1 cellular context compared by ENCODE assay signal in the genomic region with DNA sequence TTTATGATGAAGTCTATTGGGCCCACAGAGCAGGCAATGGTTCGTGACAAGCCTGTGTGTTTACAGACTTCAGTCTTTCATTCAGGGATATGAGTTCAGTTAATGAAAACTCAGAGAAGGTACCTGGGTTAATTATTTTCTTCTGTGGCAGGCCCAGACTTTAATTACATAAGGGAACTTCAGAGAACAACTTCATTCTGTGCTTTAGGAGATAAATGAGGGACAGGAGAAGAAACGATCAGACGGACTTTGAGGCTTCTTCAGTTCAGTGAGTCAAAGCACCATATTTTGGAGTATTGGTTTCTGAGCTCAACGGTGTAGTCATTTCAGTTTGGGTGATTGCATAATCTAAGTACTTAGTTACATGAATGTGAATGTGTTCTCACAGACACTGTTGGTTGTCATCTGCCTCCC.
TF ChIP-seq lines count a peak whose summit lies in the region.

No MANE protein-coding gene starts in this region.

TF ChIP-seq in HepG2, 621 proteins besides CTCF, POLR2A, EP300 and RAD21 (continued from another document and continues in another):
- TF ChIP-seq, protein P1, sequence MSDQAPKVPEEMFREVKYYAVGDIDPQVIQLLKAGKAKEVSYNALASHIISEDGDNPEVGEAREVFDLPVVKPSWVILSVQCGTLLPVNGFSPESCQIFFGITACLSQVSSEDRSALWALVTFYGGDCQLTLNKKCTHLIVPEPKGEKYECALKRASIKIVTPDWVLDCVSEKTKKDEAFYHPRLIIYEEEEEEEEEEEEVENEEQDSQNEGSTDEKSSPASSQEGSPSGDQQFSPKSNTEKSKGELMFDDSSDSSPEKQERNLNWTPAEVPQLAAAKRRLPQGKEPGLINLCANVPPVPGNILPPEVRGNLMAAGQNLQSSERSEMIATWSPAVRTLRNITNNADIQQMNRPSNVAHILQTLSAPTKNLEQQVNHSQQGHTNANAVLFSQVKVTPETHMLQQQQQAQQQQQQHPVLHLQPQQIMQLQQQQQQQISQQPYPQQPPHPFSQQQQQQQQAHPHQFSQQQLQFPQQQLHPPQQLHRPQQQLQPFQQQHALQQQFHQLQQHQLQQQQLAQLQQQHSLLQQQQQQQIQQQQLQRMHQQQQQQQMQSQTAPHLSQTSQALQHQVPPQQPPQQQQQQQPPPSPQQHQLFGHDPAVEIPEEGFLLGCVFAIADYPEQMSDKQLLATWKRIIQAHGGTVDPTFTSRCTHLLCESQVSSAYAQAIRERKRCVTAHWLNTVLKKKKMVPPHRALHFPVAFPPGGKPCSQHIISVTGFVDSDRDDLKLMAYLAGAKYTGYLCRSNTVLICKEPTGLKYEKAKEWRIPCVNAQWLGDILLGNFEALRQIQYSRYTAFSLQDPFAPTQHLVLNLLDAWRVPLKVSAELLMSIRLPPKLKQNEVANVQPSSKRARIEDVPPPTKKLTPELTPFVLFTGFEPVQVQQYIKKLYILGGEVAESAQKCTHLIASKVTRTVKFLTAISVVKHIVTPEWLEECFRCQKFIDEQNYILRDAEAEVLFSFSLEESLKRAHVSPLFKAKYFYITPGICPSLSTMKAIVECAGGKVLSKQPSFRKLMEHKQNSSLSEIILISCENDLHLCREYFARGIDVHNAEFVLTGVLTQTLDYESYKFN (CRISPR knock-in tag; conservative IDR thresholded peaks at IDR 0.05) = peak; percentile 24; the same call in 1 of the 2 replicates
- TF ChIP-seq KLF15 (CRISPR knock-in tag; IDR thresholded peaks at IDR 0.05; ENCODE audit: borderline replicate concordance) (no peak), MIXL1 (CRISPR knock-in tag; IDR thresholded peaks at IDR 0.05) (0 out of 2 replicates have a peak, but pooled peaks have one; percentile 67), POGZ (CRISPR knock-in tag; IDR thresholded peaks at IDR 0.05) (0 out of 2 replicates have a peak, but pooled peaks have one; percentile 36), ZBTB38 (CRISPR knock-in tag; IDR thresholded peaks at IDR 0.05) (no peak), REPIN1 (CRISPR knock-in tag; IDR thresholded peaks at IDR 0.05; ENCODE audit: borderline replicate concordance, low read depth) (no peak), POLR2AphosphoS2 (IDR thresholded peaks at IDR 0.05; ENCODE audit: low read depth, low read length) (no peak), ZNF207 (IDR thresholded peaks at IDR 0.05; ENCODE audit: borderline replicate concordance) (no peak), ZNF205 (CRISPR knock-in tag; IDR thresholded peaks at IDR 0.05) (no peak), ZNF883 (CRISPR knock-in tag; IDR thresholded peaks at IDR 0.05; ENCODE audit: not compliant biosample characterization) (no peak), RFXAP (CRISPR knock-in tag; IDR thresholded peaks at IDR 0.05; ENCODE audit: borderline replicate concordance) (no peak), ZNF337 (CRISPR knock-in tag; IDR thresholded peaks at IDR 0.05; ENCODE audit: borderline replicate concordance, low read depth) (no peak), ZKSCAN1 (IDR thresholded peaks at IDR 0.05; ENCODE audit: low read length) (no peak), HCFC1 (IDR thresholded peaks at IDR 0.05; ENCODE audit: low read depth, low read length) (no peak), TP53 (CRISPR knock-in tag; conservative IDR thresholded peaks at IDR 0.05) (no peak), GATAD2A (CRISPR knock-in tag; IDR thresholded peaks at IDR 0.05) (peak; percentile 61), ZNF441 (CRISPR knock-in tag; IDR thresholded peaks at IDR 0.05; ENCODE audit: borderline replicate concordance) (no peak), BORCS8-MEF2B (CRISPR knock-in tag; IDR thresholded peaks at IDR 0.05) (no peak), EED (CRISPR knock-in tag; IDR thresholded peaks at IDR 0.05) (no peak), KDM3A (CRISPR knock-in tag; IDR thresholded peaks at IDR 0.05; ENCODE audit: low read depth) (no peak), ZNF616 (CRISPR knock-in tag; IDR thresholded peaks at IDR 0.05; ENCODE audit: low read depth) (no peak), NR2F1 (CRISPR knock-in tag; IDR thresholded peaks at IDR 0.05) (no peak), SALL1 (CRISPR knock-in tag; IDR thresholded peaks at IDR 0.05) (no peak), ZNF552 (CRISPR knock-in tag; IDR thresholded peaks at IDR 0.05; ENCODE audit: borderline replicate concordance) (no peak), ZEB1 (IDR thresholded peaks at IDR 0.05; ENCODE audit: insufficient replicate concordance, low read depth) (no peak), ETV5 (CRISPR knock-in tag; IDR thresholded peaks at IDR 0.05; ENCODE audit: borderline replicate concordance) (no peak), MLLT10 (CRISPR knock-in tag; IDR thresholded peaks at IDR 0.05) (no peak), SOX6 (IDR thresholded peaks at IDR 0.05) (no peak), SOX6 (CRISPR knock-in tag; IDR thresholded peaks at IDR 0.05) (peak; percentile 27; the same call in 1 of the 2 replicates), RELA (CRISPR knock-in tag; IDR thresholded peaks at IDR 0.05) (no peak), MTA3 (CRISPR knock-in tag; IDR thresholded peaks at IDR 0.05) (no peak), LCORL (IDR thresholded peaks at IDR 0.05) (peak; percentile 51; the same call in 1 of the 2 replicates), LCORL (CRISPR knock-in tag; IDR thresholded peaks at IDR 0.05) (0 out of 2 replicates have a peak, but pooled peaks have one; percentile 34), ARNTL (CRISPR knock-in tag; IDR thresholded peaks at IDR 0.05) (no peak), SOX13 (IDR thresholded peaks at IDR 0.05) (no peak), SOX13 (CRISPR knock-in tag; conservative IDR thresholded peaks at IDR 0.05 in 1 of 2, IDR thresholded peaks at IDR 0.05 in 1 of 2) (0 out of 4 replicates have a peak, but pooled peaks of 1 of the 2 experiments have one; percentile 19), KMT2A (CRISPR knock-in tag; IDR thresholded peaks at IDR 0.05) (no peak), CHD2 (IDR thresholded peaks at IDR 0.05; ENCODE audit: low read depth, low read length) (no peak), PHB2 (IDR thresholded peaks at IDR 0.05; ENCODE audit: partially characterized antibody) (no peak), CEBPG (CRISPR knock-in tag; IDR thresholded peaks at IDR 0.05) (peak; percentile 88), SAFB2 (CRISPR knock-in tag; IDR thresholded peaks at IDR 0.05; ENCODE audit: borderline replicate concordance, low read depth) (no peak), ZNF569 (CRISPR knock-in tag; IDR thresholded peaks at IDR 0.05; ENCODE audit: borderline replicate concordance) (no peak), ELF3 (CRISPR knock-in tag; IDR thresholded peaks at IDR 0.05) (no peak), NKX3-1 (CRISPR knock-in tag; IDR thresholded peaks at IDR 0.05) (no peak), ZNF720 (CRISPR knock-in tag; IDR thresholded peaks at IDR 0.05) (no peak), CREB1 (IDR thresholded peaks at IDR 0.05) (no peak), CREB1 (CRISPR knock-in tag; IDR thresholded peaks at IDR 0.05) (peak; percentile 55; the same call in 1 of the 2 replicates), POLR2G (IDR thresholded peaks at IDR 0.05; ENCODE audit: low read depth, low read length) (no peak), NCOA1 (CRISPR knock-in tag; IDR thresholded peaks at IDR 0.05) (no peak), KLF11 (CRISPR knock-in tag; IDR thresholded peaks at IDR 0.05) (no peak)
- TF ChIP-seq, protein P2, sequence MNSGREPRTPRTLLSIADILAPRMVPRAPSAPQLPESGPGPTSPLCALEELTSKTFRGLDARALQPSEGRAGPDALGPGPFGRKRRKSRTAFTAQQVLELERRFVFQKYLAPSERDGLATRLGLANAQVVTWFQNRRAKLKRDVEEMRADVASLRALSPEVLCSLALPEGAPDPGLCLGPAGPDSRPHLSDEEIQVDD (CRISPR knock-in tag; IDR thresholded peaks at IDR 0.05; ENCODE audit: borderline replicate concordance) = no peak
- TF ChIP-seq, protein P3, sequence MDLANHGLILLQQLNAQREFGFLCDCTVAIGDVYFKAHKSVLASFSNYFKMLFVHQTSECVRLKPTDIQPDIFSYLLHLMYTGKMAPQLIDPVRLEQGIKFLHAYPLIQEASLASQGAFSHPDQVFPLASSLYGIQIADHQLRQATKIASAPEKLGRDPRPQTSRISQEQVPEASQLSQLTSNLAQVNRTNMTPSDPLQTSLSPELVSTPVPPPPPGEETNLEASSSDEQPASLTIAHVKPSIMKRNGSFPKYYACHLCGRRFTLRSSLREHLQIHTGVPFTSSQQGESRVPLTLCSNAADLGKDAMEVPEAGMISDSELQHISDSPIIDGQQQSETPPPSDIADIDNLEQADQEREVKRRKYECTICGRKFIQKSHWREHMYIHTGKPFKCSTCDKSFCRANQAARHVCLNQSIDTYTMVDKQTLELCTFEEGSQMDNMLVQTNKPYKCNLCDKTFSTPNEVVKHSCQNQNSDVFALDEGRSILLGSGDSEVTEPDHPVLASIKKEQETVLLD (CRISPR knock-in tag; IDR thresholded peaks at IDR 0.05; ENCODE audit: low read depth) = no peak
- TF ChIP-seq, protein P4, sequence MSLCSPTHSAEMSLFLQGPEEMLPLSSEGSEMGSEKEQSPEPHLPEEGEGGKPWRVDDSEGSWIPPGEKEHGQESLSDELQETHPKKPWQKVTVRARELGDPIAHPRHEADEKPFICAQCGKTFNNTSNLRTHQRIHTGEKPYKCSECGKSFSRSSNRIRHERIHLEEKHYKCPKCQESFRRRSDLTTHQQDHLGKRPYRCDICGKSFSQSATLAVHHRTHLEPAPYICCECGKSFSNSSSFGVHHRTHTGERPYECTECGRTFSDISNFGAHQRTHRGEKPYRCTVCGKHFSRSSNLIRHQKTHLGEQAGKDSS (CRISPR knock-in tag; IDR thresholded peaks at IDR 0.05; ENCODE audit: borderline replicate concordance, low read depth) = no peak
- TF ChIP-seq, protein P5, sequence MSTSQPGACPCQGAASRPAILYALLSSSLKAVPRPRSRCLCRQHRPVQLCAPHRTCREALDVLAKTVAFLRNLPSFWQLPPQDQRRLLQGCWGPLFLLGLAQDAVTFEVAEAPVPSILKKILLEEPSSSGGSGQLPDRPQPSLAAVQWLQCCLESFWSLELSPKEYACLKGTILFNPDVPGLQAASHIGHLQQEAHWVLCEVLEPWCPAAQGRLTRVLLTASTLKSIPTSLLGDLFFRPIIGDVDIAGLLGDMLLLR (CRISPR knock-in tag; IDR thresholded peaks at IDR 0.05) = no peak
- TF ChIP-seq, protein P6, sequence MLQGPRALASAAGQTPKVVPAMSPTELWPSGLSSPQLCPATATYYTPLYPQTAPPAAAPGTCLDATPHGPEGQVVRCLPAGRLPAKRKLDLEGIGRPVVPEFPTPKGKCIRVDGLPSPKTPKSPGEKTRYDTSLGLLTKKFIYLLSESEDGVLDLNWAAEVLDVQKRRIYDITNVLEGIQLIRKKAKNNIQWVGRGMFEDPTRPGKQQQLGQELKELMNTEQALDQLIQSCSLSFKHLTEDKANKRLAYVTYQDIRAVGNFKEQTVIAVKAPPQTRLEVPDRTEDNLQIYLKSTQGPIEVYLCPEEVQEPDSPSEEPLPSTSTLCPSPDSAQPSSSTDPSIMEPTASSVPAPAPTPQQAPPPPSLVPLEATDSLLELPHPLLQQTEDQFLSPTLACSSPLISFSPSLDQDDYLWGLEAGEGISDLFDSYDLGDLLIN (CRISPR knock-in tag; IDR thresholded peaks at IDR 0.05; ENCODE audit: borderline replicate concordance) = no peak
- TF ChIP-seq, protein P7, sequence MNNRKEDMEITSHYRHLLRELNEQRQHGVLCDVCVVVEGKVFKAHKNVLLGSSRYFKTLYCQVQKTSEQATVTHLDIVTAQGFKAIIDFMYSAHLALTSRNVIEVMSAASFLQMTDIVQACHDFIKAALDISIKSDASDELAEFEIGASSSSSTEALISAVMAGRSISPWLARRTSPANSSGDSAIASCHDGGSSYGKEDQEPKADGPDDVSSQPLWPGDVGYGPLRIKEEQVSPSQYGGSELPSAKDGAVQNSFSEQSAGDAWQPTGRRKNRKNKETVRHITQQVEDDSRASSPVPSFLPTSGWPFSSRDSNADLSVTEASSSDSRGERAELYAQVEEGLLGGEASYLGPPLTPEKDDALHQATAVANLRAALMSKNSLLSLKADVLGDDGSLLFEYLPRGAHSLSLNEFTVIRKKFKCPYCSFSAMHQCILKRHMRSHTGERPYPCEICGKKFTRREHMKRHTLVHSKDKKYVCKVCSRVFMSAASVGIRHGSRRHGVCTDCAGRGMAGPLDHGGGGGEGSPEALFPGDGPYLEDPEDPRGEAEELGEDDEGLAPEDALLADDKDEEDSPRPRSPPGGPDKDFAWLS (CRISPR knock-in tag; IDR thresholded peaks at IDR 0.05; ENCODE audit: borderline replicate concordance) = no peak
- TF ChIP-seq, protein P8, sequence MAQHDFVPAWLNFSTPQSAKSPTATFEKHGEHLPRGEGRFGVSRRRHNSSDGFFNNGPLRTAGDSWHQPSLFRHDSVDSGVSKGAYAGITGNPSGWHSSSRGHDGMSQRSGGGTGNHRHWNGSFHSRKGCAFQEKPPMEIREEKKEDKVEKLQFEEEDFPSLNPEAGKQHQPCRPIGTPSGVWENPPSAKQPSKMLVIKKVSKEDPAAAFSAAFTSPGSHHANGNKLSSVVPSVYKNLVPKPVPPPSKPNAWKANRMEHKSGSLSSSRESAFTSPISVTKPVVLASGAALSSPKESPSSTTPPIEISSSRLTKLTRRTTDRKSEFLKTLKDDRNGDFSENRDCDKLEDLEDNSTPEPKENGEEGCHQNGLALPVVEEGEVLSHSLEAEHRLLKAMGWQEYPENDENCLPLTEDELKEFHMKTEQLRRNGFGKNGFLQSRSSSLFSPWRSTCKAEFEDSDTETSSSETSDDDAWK (CRISPR knock-in tag; IDR thresholded peaks at IDR 0.05) = no peak
- TF ChIP-seq, protein P9, sequence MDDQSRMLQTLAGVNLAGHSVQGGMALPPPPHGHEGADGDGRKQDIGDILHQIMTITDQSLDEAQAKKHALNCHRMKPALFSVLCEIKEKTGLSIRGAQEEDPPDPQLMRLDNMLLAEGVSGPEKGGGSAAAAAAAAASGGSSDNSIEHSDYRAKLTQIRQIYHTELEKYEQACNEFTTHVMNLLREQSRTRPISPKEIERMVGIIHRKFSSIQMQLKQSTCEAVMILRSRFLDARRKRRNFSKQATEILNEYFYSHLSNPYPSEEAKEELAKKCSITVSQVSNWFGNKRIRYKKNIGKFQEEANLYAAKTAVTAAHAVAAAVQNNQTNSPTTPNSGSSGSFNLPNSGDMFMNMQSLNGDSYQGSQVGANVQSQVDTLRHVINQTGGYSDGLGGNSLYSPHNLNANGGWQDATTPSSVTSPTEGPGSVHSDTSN (CRISPR knock-in tag; IDR thresholded peaks at IDR 0.05; ENCODE audit: borderline replicate concordance) = no peak
